ENCODE assay signal across 25 cellular contexts in the genomic region with DNA sequence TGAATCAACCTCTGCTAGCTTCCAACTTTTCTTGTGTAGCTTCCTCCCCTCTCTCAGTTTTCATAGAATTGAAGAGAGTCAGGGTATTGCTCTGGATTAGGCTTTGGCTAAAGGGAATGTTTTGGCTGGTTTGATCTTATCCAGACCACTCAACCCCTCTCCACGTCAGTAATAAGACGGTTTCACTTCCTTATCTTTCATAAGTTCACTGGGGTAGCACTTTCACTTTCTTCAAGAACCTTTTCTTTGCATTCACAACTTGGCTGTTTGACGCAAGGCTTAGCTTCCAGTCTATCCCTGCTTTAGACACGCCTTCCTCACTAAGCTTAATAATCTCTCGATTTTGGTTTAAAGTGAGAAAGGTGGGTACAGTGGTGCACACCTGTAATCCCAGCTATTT. TPM values are rescaled to one million over a fixed set of nuclear protein-coding genes. Genes with fewer than 3 reads are reported as not detected.
DNase-seq lines count a peak whose midpoint lies in the region; ATAC-seq and TF ChIP-seq lines count a peak whose summit lies in the region.
"Had no signal": no experiment of that assay in that cellular context is flagged by ENCODE, and none has a peak within 500 bp of the region (broad histone marks: within the 10 kb centered on the region; RNA-seq: fewer than 3 reads in every experiment).

No MANE protein-coding gene starts in this region.

- H3K4me1 ChIP-seq in DOHH2 (ENCODE audit: control insufficient read depth, low read length) (peaks cover 22% of the 10 kb centered on the region), OCI-LY3 (ENCODE audit: low read length) (peaks cover 6% of the 10 kb centered on the region)
- H3K4me1 ChIP-seq: body of pancreas, esophagus squamous epithelium, gastroesophageal sphincter, pancreas had no signal

- CTCF ChIA-PET in activated CD8-positive, alpha-beta T cell treated with anti-CD3 and anti-CD28 coated beads for 36 hours (lab: Charles Lee): no interaction called here
- CTCF ChIA-PET in activated naive CD4-positive, alpha-beta T cell treated with anti-CD3 and anti-CD28 coated beads, Interleukin-2, amount 10 ng/mL, durations not matched to agents 7 days and 5 days (lab: Charles Lee): no interaction called here

- TF ChIP-seq CTCF in DOHH2 (IDR thresholded peaks at IDR 0.05; ENCODE audit: low read depth, low read length, poor library complexity, severe bottlenecking) (no peak), OCI-LY3 (IDR thresholded peaks at IDR 0.05; ENCODE audit: low read depth, low read length) (no peak)
- no peak for TF ChIP-seq CTCF in activated CD8-positive, alpha-beta T cell treated with anti-CD3 and anti-CD28 coated beads for 36 hours (IDR thresholded peaks at IDR 0.05)

- no peaks in the 10 kb centered on the region for H3K36me3 ChIP-seq in DOHH2 (ENCODE audit: control insufficient read depth, low read length)
- H3K36me3 ChIP-seq in OCI-LY3 (replicated peaks; ENCODE audit: low read depth, low read length): no peaks in the 10 kb centered on the region
- H3K36me3 ChIP-seq: esophagus squamous epithelium, gastroesophageal sphincter, pancreas had no signal

- H3K27me3 Mint-ChIP-seq in IgD-negative memory B cell: peaks cover 6% of the 10 kb centered on the region
- peaks cover 4 to 15% (median 9%) of the 10 kb centered on the region in 3 donors for H3K27me3 Mint-ChIP-seq in naive B cell
- H3K27me3 Mint-ChIP-seq in activated CD8-positive, alpha-beta T cell treated with anti-CD3 and anti-CD28 coated beads for 36 hours: peaks cover 4% of the 10 kb centered on the region
- H3K27me3 Mint-ChIP-seq in activated naive CD4-positive, alpha-beta T cell treated with anti-CD3 and anti-CD28 coated beads, Interleukin-2, amount 10 ng/mL, durations not matched to agents 7 days and 5 days: peaks cover 6% of the 10 kb centered on the region

- peaks cover 8% of the 10 kb centered on the region in 3 donors for H3K4me1 Mint-ChIP-seq in IgD-negative memory B cell
- peaks cover 13 to 21% (median 20%) of the 10 kb centered on the region in 3 donors for H3K4me1 Mint-ChIP-seq in naive B cell
- H3K4me1 Mint-ChIP-seq in activated CD8-positive, alpha-beta T cell treated with anti-CD3 and anti-CD28 coated beads for 36 hours (ENCODE audit: low read depth): no peaks in the 10 kb centered on the region
- H3K4me1 Mint-ChIP-seq in activated naive CD4-positive, alpha-beta T cell treated with anti-CD3 and anti-CD28 coated beads, Interleukin-2, amount 10 ng/mL, durations not matched to agents 7 days and 5 days: peaks cover 3% of the 10 kb centered on the region

- ATAC-seq in naive B cell (ENCODE audit: low read depth in 2 of 2) (peak; percentile 99), HG03565 (IDR thresholded peaks at IDR 0.05; ENCODE audit: unreplicated experiment) (no peak)
- ATAC-seq in activated CD8-positive, alpha-beta T cell treated with anti-CD3 and anti-CD28 coated beads for 36 hours: no peak
- ATAC-seq: activated CD4-positive, alpha-beta T cell treated with anti-CD3 and anti-CD28 coated beads for 36 hours; body of pancreas; gastroesophageal sphincter; natural killer cell treated with Interleukin-12 subunit alpha and Interleukin-12 subunit beta and Interleukin-15 and Interleukin-18, amount 100 ng/mL, for 72 hours; Right ventricle myocardium inferior; sciatic nerve had no signal

- H4K20me1 ChIP-seq in DOHH2 (ENCODE audit: control insufficient read depth, insufficient read depth, low read depth, low read length) (no peaks in the 10 kb centered on the region), OCI-LY3 (ENCODE audit: insufficient read depth, low read length) (no peaks in the 10 kb centered on the region)

- peaks cover 2% of the 10 kb centered on the region for H3K36me3 Mint-ChIP-seq in IgD-negative memory B cell
- peaks cover 0 to 8% of the 10 kb centered on the region in 2 donors for H3K36me3 Mint-ChIP-seq in naive B cell
- no peaks in the 10 kb centered on the region for H3K36me3 Mint-ChIP-seq in activated CD8-positive, alpha-beta T cell treated with anti-CD3 and anti-CD28 coated beads for 36 hours (ENCODE audit: low read depth)
- H3K36me3 Mint-ChIP-seq in activated naive CD4-positive, alpha-beta T cell treated with anti-CD3 and anti-CD28 coated beads, Interleukin-2, amount 10 ng/mL, durations not matched to agents 7 days and 5 days: no peaks in the 10 kb centered on the region
- H3K36me3 Mint-ChIP-seq: activated naive CD8-positive, alpha-beta T cell treated with anti-CD3 and anti-CD28 coated beads for 36 hours; natural killer cell treated with Interleukin-12 subunit alpha and Interleukin-12 subunit beta and Interleukin-15 and Interleukin-18, amount 100 ng/mL, for 72 hours had no signal

- H3K27ac Mint-ChIP-seq in IgD-negative memory B cell (peak overlapping the region; percentile 12 to 80 (median 65)), naive B cell (peak overlapping the region; percentile 60 to 95 (median 82))
- H3K27ac Mint-ChIP-seq in activated CD8-positive, alpha-beta T cell treated with anti-CD3 and anti-CD28 coated beads for 36 hours: no peak overlapping the region
- no peak overlapping the region for H3K27ac Mint-ChIP-seq in activated naive CD4-positive, alpha-beta T cell treated with anti-CD3 and anti-CD28 coated beads, Interleukin-2, amount 10 ng/mL, durations not matched to agents 7 days and 5 days
- H3K27ac Mint-ChIP-seq: activated CD4-positive, alpha-beta T cell treated with anti-CD3 and anti-CD28 coated beads for 36 hours; activated naive CD8-positive, alpha-beta T cell treated with anti-CD3 and anti-CD28 coated beads for 36 hours; activated T-helper 1 cell treated with anti-CD3 and anti-CD28 coated beads, Interleukin-12 subunit alpha, Interleukin-12 subunit beta, Interleukin-2, Interleukin-4 antibody, amounts not matched to agents 30 ng/mL and 10 ng/mL and 1 ng/mL, durations not matched to agents 14 hours and 24 hours and 36 hours; natural killer cell treated with Interleukin-12 subunit alpha and Interleukin-12 subunit beta and Interleukin-15 and Interleukin-18, amount 100 ng/mL, for 72 hours had no signal

- DNase-seq in naive B cell (peak; percentile 59), hippocampal formation (lab: John Stamatoyannopoulos, UW) (no peak)
- no peak for DNase-seq in activated CD8-positive, alpha-beta T cell treated with anti-CD3 and anti-CD28 coated beads for 36 hours
- DNase-seq in activated naive CD4-positive, alpha-beta T cell treated with anti-CD3 and anti-CD28 coated beads, Interleukin-2, amount 10 ng/mL, durations not matched to agents 7 days and 5 days: no peak
- DNase-seq: activated CD4-positive, alpha-beta T cell treated with anti-CD3 and anti-CD28 coated beads for 36 hours; activated naive CD8-positive, alpha-beta T cell treated with anti-CD3 and anti-CD28 coated beads for 36 hours; DMS79; esophagus squamous epithelium; NCI-H1048; NCI-H2029; NCI-H446; NK-92 treated with Interleukin-12 subunit alpha and Interleukin-12 subunit beta, amount 100 ng/mL, for 24 hours; pancreas; SW 1271 had no signal

- H3K27me3 ChIP-seq in DOHH2 (ENCODE audit: control insufficient read depth, low read length) (no peaks in the 10 kb centered on the region), OCI-LY3 (ENCODE audit: low read depth, low read length) (no peaks in the 10 kb centered on the region)
- H3K27me3 ChIP-seq: body of pancreas, pancreas had no signal

- H3F3A ChIP-seq in DOHH2 (ENCODE audit: control insufficient read depth, insufficient read depth): no peaks in the 10 kb centered on the region

- intact Hi-C loops in activated CD8-positive, alpha-beta T cell treated with anti-CD3 and anti-CD28 coated beads for 36 hours (cut with micrococcal nuclease): no loop called here

- H3K9ac ChIP-seq in OCI-LY3 (ENCODE audit: low read length): no peak overlapping the region

- POLR2A ChIA-PET in activated CD8-positive, alpha-beta T cell treated with anti-CD3 and anti-CD28 coated beads for 36 hours (lab: Charles Lee): no interaction called here

- H3K4me3 ChIP-seq in DOHH2 (ENCODE audit: low read length) (peak overlapping the region; percentile 15; the same call in 1 of the 2 replicates), OCI-LY3 (ENCODE audit: low read length) (no peak overlapping the region)
- H3K4me3 ChIP-seq: body of pancreas, esophagus squamous epithelium, gastroesophageal sphincter, pancreas had no signal

- H3K4me3 Mint-ChIP-seq in IgD-negative memory B cell (peak overlapping the region in 3 of 4 donors; percentile 44 to 71 (median 65)), naive B cell (peak overlapping the region in 6 of 8 donors; percentile 1 to 73 (median 53))
- no peak overlapping the region for H3K4me3 Mint-ChIP-seq in activated CD8-positive, alpha-beta T cell treated with anti-CD3 and anti-CD28 coated beads for 36 hours
- no peak overlapping the region for H3K4me3 Mint-ChIP-seq in activated naive CD4-positive, alpha-beta T cell treated with anti-CD3 and anti-CD28 coated beads, Interleukin-2, amount 10 ng/mL, durations not matched to agents 7 days and 5 days
- H3K4me3 Mint-ChIP-seq: activated CD4-positive, alpha-beta T cell treated with anti-CD3 and anti-CD28 coated beads for 36 hours; activated naive CD8-positive, alpha-beta T cell treated with anti-CD3 and anti-CD28 coated beads for 36 hours; activated T-helper 1 cell treated with anti-CD3 and anti-CD28 coated beads, Interleukin-12 subunit alpha, Interleukin-12 subunit beta, Interleukin-2, Interleukin-4 antibody, amounts not matched to agents 30 ng/mL and 10 ng/mL and 1 ng/mL, durations not matched to agents 14 hours and 24 hours and 36 hours; natural killer cell treated with Interleukin-12 subunit alpha and Interleukin-12 subunit beta and Interleukin-15 and Interleukin-18, amount 100 ng/mL, for 72 hours had no signal

- H3K9me3 ChIP-seq in DOHH2 (ENCODE audit: control insufficient read depth, insufficient read depth, low read length) (peaks cover 10% of the 10 kb centered on the region; the same call in 1 of the 2 replicates), OCI-LY3 (ENCODE audit: insufficient read depth, low read length) (no peaks in the 10 kb centered on the region)
- H3K9me3 ChIP-seq: pancreas had no signal

- H3K79me2 ChIP-seq in DOHH2 (ENCODE audit: control insufficient read depth, low read length) (no peaks in the 10 kb centered on the region), OCI-LY3 (ENCODE audit: low read length) (no peaks in the 10 kb centered on the region)

- H2AFZ ChIP-seq in OCI-LY3 (ENCODE audit: low read depth, low read length): no peak overlapping the region

- H3K4me2 ChIP-seq in DOHH2 (ENCODE audit: low read length): peak overlapping the region; percentile 53
- H3K4me2 ChIP-seq in OCI-LY3 (ENCODE audit: low read length): peak overlapping the region; percentile 36

- no peaks in the 10 kb centered on the region for H3K9me2 ChIP-seq in DOHH2 (replicated peaks; ENCODE audit: control insufficient read depth, low read length)

- H3K27ac ChIP-seq in DOHH2 (ENCODE audit: low read depth, low read length) (no peak overlapping the region), OCI-LY3 (ENCODE audit: low read length) (no peak overlapping the region)
- H3K27ac ChIP-seq: body of pancreas, esophagus squamous epithelium, gastroesophageal sphincter, pancreas had no signal

- H3K9me3 Mint-ChIP-seq in IgD-negative memory B cell (peaks cover 0 to 10% (median 6%) of the 10 kb centered on the region in 3 donors), naive B cell (peaks cover 2 to 11% (median 8%) of the 10 kb centered on the region in 7 donors)
- H3K9me3 Mint-ChIP-seq in activated CD8-positive, alpha-beta T cell treated with anti-CD3 and anti-CD28 coated beads for 36 hours: peaks cover 6% of the 10 kb centered on the region
- no peaks in the 10 kb centered on the region for H3K9me3 Mint-ChIP-seq in activated naive CD4-positive, alpha-beta T cell treated with anti-CD3 and anti-CD28 coated beads, Interleukin-2, amount 10 ng/mL, durations not matched to agents 7 days and 5 days
- H3K9me3 Mint-ChIP-seq: activated T-helper 1 cell treated with anti-CD3 and anti-CD28 coated beads, Interleukin-12 subunit alpha, Interleukin-12 subunit beta, Interleukin-2, Interleukin-4 antibody, amounts not matched to agents 30 ng/mL and 10 ng/mL and 1 ng/mL, durations not matched to agents 14 hours and 24 hours and 36 hours had no signal

RNA-seq across cellular contexts. Expression of a gene that starts 29.7 kb away (rescaled TPM):
- polyA plus RNA-seq in IgD-negative memory B cell: not detected
- polyA plus RNA-seq in naive B cell (ENCODE audit: low read depth in 6 of 6): not detected
- total RNA-seq in activated CD8-positive, alpha-beta T cell treated with anti-CD3 and anti-CD28 coated beads for 36 hours: not detected
- total RNA-seq: activated CD4-positive, alpha-beta T cell treated with anti-CD3 and anti-CD28 coated beads for 36 hours; activated naive CD8-positive, alpha-beta T cell treated with anti-CD3 and anti-CD28 coated beads for 36 hours; activated T-helper 1 cell treated with anti-CD3 and anti-CD28 coated beads, Interleukin-12 subunit alpha, Interleukin-12 subunit beta, Interleukin-2, Interleukin-4 antibody, amounts not matched to agents 30 ng/mL and 10 ng/mL and 1 ng/mL, durations not matched to agents 14 hours and 24 hours and 36 hours; body of pancreas; esophagus squamous epithelium; gastroesophageal sphincter; natural killer cell treated with Interleukin-12 subunit alpha and Interleukin-12 subunit beta and Interleukin-15 and Interleukin-18, amount 100 ng/mL, for 72 hours; pancreas; Right ventricle myocardium inferior; sciatic nerve had no signal
- polyA plus RNA-seq: pancreas, thymus had no signal

RNA-seq across cellular contexts. Expression of a gene that starts 39.9 kb away (rescaled TPM):
- polyA plus RNA-seq in IgD-negative memory B cell (not detected), naive B cell (ENCODE audit: low read depth in 6 of 6) (not detected)
- not detected for total RNA-seq in activated CD8-positive, alpha-beta T cell treated with anti-CD3 and anti-CD28 coated beads for 36 hours
- total RNA-seq: activated CD4-positive, alpha-beta T cell treated with anti-CD3 and anti-CD28 coated beads for 36 hours; activated naive CD8-positive, alpha-beta T cell treated with anti-CD3 and anti-CD28 coated beads for 36 hours; activated T-helper 1 cell treated with anti-CD3 and anti-CD28 coated beads, Interleukin-12 subunit alpha, Interleukin-12 subunit beta, Interleukin-2, Interleukin-4 antibody, amounts not matched to agents 30 ng/mL and 10 ng/mL and 1 ng/mL, durations not matched to agents 14 hours and 24 hours and 36 hours; body of pancreas; esophagus squamous epithelium; natural killer cell treated with Interleukin-12 subunit alpha and Interleukin-12 subunit beta and Interleukin-15 and Interleukin-18, amount 100 ng/mL, for 72 hours; pancreas; Right ventricle myocardium inferior; sciatic nerve had no signal
- polyA plus RNA-seq: pancreas had no signal

RNA-seq across cellular contexts. Expression of a gene that starts 40.2 kb away (rescaled TPM):
- polyA plus RNA-seq in IgD-negative memory B cell (not detected), naive B cell (ENCODE audit: low read depth in 6 of 6) (not detected)
- total RNA-seq in activated CD8-positive, alpha-beta T cell treated with anti-CD3 and anti-CD28 coated beads for 36 hours: not detected
- total RNA-seq: activated CD4-positive, alpha-beta T cell treated with anti-CD3 and anti-CD28 coated beads for 36 hours; activated naive CD8-positive, alpha-beta T cell treated with anti-CD3 and anti-CD28 coated beads for 36 hours; activated T-helper 1 cell treated with anti-CD3 and anti-CD28 coated beads, Interleukin-12 subunit alpha, Interleukin-12 subunit beta, Interleukin-2, Interleukin-4 antibody, amounts not matched to agents 30 ng/mL and 10 ng/mL and 1 ng/mL, durations not matched to agents 14 hours and 24 hours and 36 hours; body of pancreas; esophagus squamous epithelium; gastroesophageal sphincter; natural killer cell treated with Interleukin-12 subunit alpha and Interleukin-12 subunit beta and Interleukin-15 and Interleukin-18, amount 100 ng/mL, for 72 hours; pancreas; Right ventricle myocardium inferior; sciatic nerve had no signal
- polyA plus RNA-seq: pancreas, thymus had no signal

Comparison
In these comparisons a context has a peak if more than half of its experiments do, and no peak if none do; other contexts are left out.
1. H3K27ac Mint-ChIP-seq: peak in IgD-negative memory B cell (3 of 3) and naive B cell (6 of 6); none in activated CD8-positive, alpha-beta T cell treated with anti-CD3 and anti-CD28 coated beads for 36 hours (single experiment) and activated naive CD4-positive, alpha-beta T cell treated with anti-CD3 and anti-CD28 coated beads, Interleukin-2, amount 10 ng/mL, durations not matched to agents 7 days and 5 days (single experiment).
2. H3K4me3 Mint-ChIP-seq: peak in IgD-negative memory B cell (3 of 4) and naive B cell (6 of 8); none in activated CD8-positive, alpha-beta T cell treated with anti-CD3 and anti-CD28 coated beads for 36 hours (single experiment) and activated naive CD4-positive, alpha-beta T cell treated with anti-CD3 and anti-CD28 coated beads, Interleukin-2, amount 10 ng/mL, durations not matched to agents 7 days and 5 days (single experiment).
3. ATAC-seq: peak in naive B cell (2 of 2); none in activated CD8-positive, alpha-beta T cell treated with anti-CD3 and anti-CD28 coated beads for 36 hours (single experiment) and HG03565 (single experiment).